In genomic region chr14:70660967-70661871, GRCh38 we compare ENCODE assay signal across 12 cellular contexts. TPM values are rescaled to one million over a fixed set of nuclear protein-coding genes. Genes with fewer than 3 reads are reported as not detected.
DNase-seq lines count a peak whose midpoint lies in the region; ATAC-seq, FAIRE-seq and TF ChIP-seq lines count a peak whose summit lies in the region.
"Had no signal": no experiment of that assay in that cellular context is flagged by ENCODE, and none has a peak within 500 bp of the region (broad histone marks: within the 10 kb centered on the region; RNA-seq: fewer than 3 reads in every experiment).

No MANE protein-coding gene starts in this region.

- 0 out of 2 replicates have a peak overlapping the region, but pooled peaks have one; percentile 35 for H2AFZ ChIP-seq in Karpas-422 (ENCODE audit: low read length)
- peak overlapping the region; percentile 27 for H2AFZ ChIP-seq in keratinocyte (ENCODE audit: control insufficient read depth, low read length)

- intact Hi-C loops in lower lobe of right lung (cut with DNase I): no loop called here

- no peaks in the 10 kb centered on the region for H3K36me3 ChIP-seq in CD4-positive, CD25-positive, alpha-beta regulatory T cell (ENCODE audit: control insufficient read depth, insufficient read depth, low read length)
- H3K36me3 ChIP-seq in Karpas-422 (ENCODE audit: insufficient read depth, low read length): no peaks in the 10 kb centered on the region
- no peaks in the 10 kb centered on the region for H3K36me3 ChIP-seq in keratinocyte (ENCODE audit: control insufficient read depth in 2 of 2, extremely low read depth in 1 of 2, insufficient read depth in 2 of 2, low read length in 2 of 2)
- H3K36me3 ChIP-seq in lower lobe of right lung: no peaks in the 10 kb centered on the region

- H3K9me2 ChIP-seq in Karpas-422 (replicated peaks; ENCODE audit: insufficient read depth, low read length): no peaks in the 10 kb centered on the region

- H3K27me3 ChIP-seq in CD4-positive, CD25-positive, alpha-beta regulatory T cell (ENCODE audit: control insufficient read depth, insufficient read depth, low read length): no peaks in the 10 kb centered on the region
- no peaks in the 10 kb centered on the region for H3K27me3 ChIP-seq in Karpas-422 (ENCODE audit: low read length)
- H3K27me3 ChIP-seq in keratinocyte (ENCODE audit: control insufficient read depth, extremely low read depth, insufficient read depth, low read length): no peaks in the 10 kb centered on the region
- H3K27me3 ChIP-seq in lower lobe of right lung (ENCODE audit: low read depth): no peaks in the 10 kb centered on the region

- H3K4me1 ChIP-seq in CD4-positive, CD25-positive, alpha-beta regulatory T cell (ENCODE audit: control insufficient read depth, insufficient read depth, low read length, poor library complexity, severe bottlenecking): peaks cover 64% of the 10 kb centered on the region
- H3K4me1 ChIP-seq in Karpas-422 (ENCODE audit: low read length) (peaks cover 44% of the 10 kb centered on the region), keratinocyte (ENCODE audit: control insufficient read depth, extremely low read depth, insufficient read depth, low read length) (peaks cover 26% of the 10 kb centered on the region), lower lobe of right lung (peaks cover 46% of the 10 kb centered on the region)

- no peaks in the 10 kb centered on the region for H3K27me3 Mint-ChIP-seq in CD4-positive, CD25-positive, alpha-beta regulatory T cell

- dilution Hi-C loops in keratinocyte (cut with MboI; ENCODE audit: extremely low pct_ligation_motif_present, low sequenced_read_pairs): no loop called here

- H3K9me1 ChIP-seq in keratinocyte (ENCODE audit: control insufficient read depth, extremely low read depth, insufficient read depth, low read length): no peaks in the 10 kb centered on the region

- peak; percentile 11 to 32 (median 12) for TF ChIP-seq CTCF in keratinocyte (optimal IDR thresholded peaks at IDR 0.05 in 1 of 3, IDR thresholded peaks at IDR 0.05 in 1 of 3, conservative IDR thresholded peaks at IDR 0.05 in 1 of 3; ENCODE audit: extremely low read depth in 1 of 3, insufficient read depth in 2 of 3, low read length in 3 of 3)
- TF ChIP-seq CTCF in D721Med (IDR thresholded peaks at IDR 0.05; ENCODE audit: insufficient read depth, missing control alignments): no peak
- TF ChIP-seq CTCF in lower lobe of right lung (IDR thresholded peaks at IDR 0.05): no peak

- peak overlapping the region; percentile 50 to 69 (median 65) for H3K4me3 Mint-ChIP-seq in CD4-positive, CD25-positive, alpha-beta regulatory T cell

- H3K27ac Mint-ChIP-seq in CD4-positive, CD25-positive, alpha-beta regulatory T cell: peak overlapping the region; percentile 84 to 97 (median 96)

- no peaks in the 10 kb centered on the region for H3K9me3 ChIP-seq in CD4-positive, CD25-positive, alpha-beta regulatory T cell (ENCODE audit: control insufficient read depth in 2 of 2, low read length in 2 of 2)
- H3K9me3 ChIP-seq in Karpas-422 (ENCODE audit: low read length) (no peaks in the 10 kb centered on the region), keratinocyte (ENCODE audit: control insufficient read depth, low read depth, low read length) (no peaks in the 10 kb centered on the region), lower lobe of right lung (no peaks in the 10 kb centered on the region)

- no peaks in the 10 kb centered on the region for H3K9me3 Mint-ChIP-seq in CD4-positive, CD25-positive, alpha-beta regulatory T cell

- H3K4me3 ChIP-seq in CD4-positive, CD25-positive, alpha-beta regulatory T cell (ENCODE audit: low read depth, low read length): peak overlapping the region; percentile 23
- H3K4me3 ChIP-seq in Karpas-422 (ENCODE audit: low read length) (no peak overlapping the region), keratinocyte (ENCODE audit: control insufficient read depth in 2 of 3, extremely low read depth in 1 of 3, insufficient read depth in 2 of 3, low read depth in 1 of 3, low read length in 3 of 3) (no peak overlapping the region), lower lobe of right lung (no peak overlapping the region)

- peak overlapping the region; percentile 56 for H3K27ac ChIP-seq in CD4-positive, CD25-positive, alpha-beta regulatory T cell (ENCODE audit: insufficient read depth, low read length, poor library complexity, severe bottlenecking)
- H3K27ac ChIP-seq in Karpas-422 (ENCODE audit: low read length): no peak overlapping the region
- no peak overlapping the region for H3K27ac ChIP-seq in keratinocyte (ENCODE audit: control insufficient read depth, insufficient read depth, low read length)
- H3K27ac ChIP-seq in lower lobe of right lung: no peak overlapping the region

- peak overlapping the region; percentile 1 for H3K4me2 ChIP-seq in Karpas-422 (ENCODE audit: low read depth, low read length, poor library complexity, severe bottlenecking)
- H3K4me2 ChIP-seq in keratinocyte (ENCODE audit: control insufficient read depth, extremely low read depth, insufficient read depth, low read depth, low read length): peak overlapping the region; percentile 46

- FAIRE-seq in keratinocyte (lab: Jason Lieb, UNC) (peak; percentile 74), D721Med (lab: Jason Lieb, UNC) (no peak)

- peak; percentile 61 to 68 for ATAC-seq in CD4-positive, CD25-positive, alpha-beta regulatory T cell (ENCODE audit: low read depth in 2 of 2)
- ATAC-seq in lower lobe of right lung: no peak
- ATAC-seq: Right ventricle myocardium inferior had no signal

- peaks cover 17% of the 10 kb centered on the region for H3K36me3 Mint-ChIP-seq in CD4-positive, CD25-positive, alpha-beta regulatory T cell

- DNase-seq in CD4-positive, CD25-positive, alpha-beta regulatory T cell: peak; percentile 18 to 77 (median 55)
- DNase-seq in Karpas-422 (no peak), keratinocyte (ENCODE audit: low read depth, low spot score) (no peak), D721Med (ENCODE audit: insufficient read length, low spot score) (no peak), lower lobe of right lung (no peak), GDM1 (lab: John Stamatoyannopoulos, UW) (no peak), kidney glomerular epithelial cell (lab: John Stamatoyannopoulos, UW) (no peak)
- DNase-seq in activated CD8-positive, alpha-beta memory T cell treated with anti-CD3 and anti-CD28 coated beads, Interleukin-2, amount 50 U/mL, for 48 hours: peak; percentile 64
- DNase-seq: cerebellar nuclear complex, DMS 273 treated with DMSO at 0.1 percent for 48 hours, mesenchymal stem cell had no signal

- H3K9ac ChIP-seq in Karpas-422 (ENCODE audit: low read length) (peak overlapping the region; percentile 19; the same call in 1 of the 2 replicates), keratinocyte (ENCODE audit: control insufficient read depth, extremely low read depth, insufficient read depth, low read length) (no peak overlapping the region)

- peaks cover 33 to 84% (median 64%) of the 10 kb centered on the region in 4 donors for H3K4me1 Mint-ChIP-seq in CD4-positive, CD25-positive, alpha-beta regulatory T cell

- no peaks in the 10 kb centered on the region for H4K20me1 ChIP-seq in Karpas-422 (ENCODE audit: insufficient read depth, low read depth, low read length)
- no peaks in the 10 kb centered on the region for H4K20me1 ChIP-seq in keratinocyte (ENCODE audit: control insufficient read depth, extremely low read depth, insufficient read depth, low read length)

- no peaks in the 10 kb centered on the region for H3K79me2 ChIP-seq in Karpas-422 (ENCODE audit: low read length)
- H3K79me2 ChIP-seq in keratinocyte (ENCODE audit: control insufficient read depth, insufficient read depth, low read length): no peaks in the 10 kb centered on the region

RNA-seq across cellular contexts. Expression of gene TTC9, which starts 19.5 kb away (rescaled TPM):
- total RNA-seq in CD4-positive, CD25-positive, alpha-beta regulatory T cell: 7.8 TPM
- polyA plus RNA-seq in CD4-positive, CD25-positive, alpha-beta regulatory T cell: 1 to 10 TPM; 4.7 to 7.5 (median 5.6) TPM
- 6.1 and 7.9 TPM in 2 replicates for total RNA-seq in Karpas-422 (2014; rRNA removed; shearing (Covaris generic); ENCODE audit: low replicate concordance)
- polyA plus RNA-seq in keratinocyte: 0.50 to 0.85 TPM (median 0.59 TPM) in 3 replicates
- polyA plus RNA-seq in keratinocyte (2011; ENCODE audit: low read depth): 1.9 TPM
- polyA plus RNA-seq in keratinocyte (2011; cell fraction: cytosol; rRNA removed): 0.90 and 1.4 TPM in 2 replicates
- 0.71 and 1.0 TPM in 2 replicates for polyA plus RNA-seq in keratinocyte (2011; cell fraction: nucleus; rRNA removed)
- polyA plus RNA-seq in keratinocyte (2012; ENCODE audit: low replicate concordance): 0.69 and 2.9 TPM in 2 replicates
- polyA minus RNA-seq in keratinocyte: 0.43 to 0.98 TPM (median 0.58 TPM) in 3 replicates
- 0.38 TPM for polyA minus RNA-seq in keratinocyte (2011; cell fraction: cytosol; rRNA and poly(A)+ RNA removed)
- 0.54 and 0.74 TPM in 2 replicates for polyA minus RNA-seq in keratinocyte (2011; cell fraction: nucleus; rRNA and poly(A)+ RNA removed)
- total RNA-seq in lower lobe of right lung: 5.5 TPM

Comparison
In these comparisons a context has a peak if more than half of its experiments do, and no peak if none do; other contexts are left out.
1. ATAC-seq: peak in CD4-positive, CD25-positive, alpha-beta regulatory T cell (2 of 2); none in lower lobe of right lung (0 of 2).
2. DNase-seq: peak in CD4-positive, CD25-positive, alpha-beta regulatory T cell (3 of 3) and activated CD8-positive, alpha-beta memory T cell treated with anti-CD3 and anti-CD28 coated beads, Interleukin-2, amount 50 U/mL, for 48 hours (single experiment); none in Karpas-422 (single experiment), keratinocyte (single experiment), D721Med (single experiment), lower lobe of right lung (single experiment), GDM1 (single experiment) and kidney glomerular epithelial cell (single experiment).
3. CTCF ChIP-seq: peak in keratinocyte (3 of 3); none in D721Med (single experiment) and lower lobe of right lung (single experiment).